1 cellular context compared by ENCODE assay signal in the genomic region with DNA sequence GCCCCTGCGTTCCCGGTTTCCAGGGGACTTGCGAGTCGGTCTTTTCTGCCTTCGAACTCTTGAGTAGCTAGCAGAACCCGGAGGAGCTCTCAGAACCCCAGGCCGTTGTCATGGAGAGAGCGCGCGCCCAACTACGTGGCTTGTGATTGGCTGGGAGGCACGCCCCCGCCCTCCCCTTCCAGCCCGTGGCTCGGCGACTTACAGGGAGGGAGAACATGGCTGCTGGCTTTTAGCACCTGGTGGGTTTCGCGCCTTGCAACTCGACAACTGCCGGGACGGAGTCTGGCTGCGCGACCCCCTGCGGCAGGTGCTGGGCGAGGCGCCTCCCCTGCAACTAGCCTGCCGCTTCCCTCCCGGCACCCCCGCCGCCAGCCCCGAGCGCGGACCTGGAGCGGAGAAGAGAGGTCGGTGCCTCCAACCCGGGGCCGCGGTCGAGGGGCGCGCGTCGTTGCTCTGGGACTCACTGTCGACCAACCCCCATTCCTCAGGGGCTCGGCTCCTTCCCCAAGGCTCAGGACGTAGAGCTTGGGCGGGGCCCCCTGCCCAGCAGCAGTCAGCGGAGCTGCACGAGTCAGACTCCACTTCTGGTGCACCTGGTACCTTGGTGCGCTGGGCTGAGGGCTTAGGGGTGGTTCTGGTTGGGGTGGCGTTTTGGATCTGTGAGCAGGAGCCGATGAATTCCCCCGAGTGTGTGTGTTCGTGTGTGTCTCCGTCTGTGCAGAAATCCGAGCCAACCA.
TF ChIP-seq lines count a peak whose summit lies in the region.

No MANE protein-coding gene starts in this region.

TF ChIP-seq in HepG2, 621 proteins besides CTCF, POLR2A, EP300 and RAD21 (continued from another document and continues in another):
- TF ChIP-seq TBL1XR1 (IDR thresholded peaks at IDR 0.05; ENCODE audit: borderline replicate concordance, low read length, partially characterized antibody) = no peak
- 0 out of 2 replicates have a peak, but pooled peaks have one; percentile 8 for TF ChIP-seq ZNF7 (CRISPR knock-in tag; IDR thresholded peaks at IDR 0.05)
- TF ChIP-seq IKZF1 (IDR thresholded peaks at IDR 0.05) = no peak
- no peak for TF ChIP-seq ZNF530 (CRISPR knock-in tag; IDR thresholded peaks at IDR 0.05; ENCODE audit: low read depth)
- TF ChIP-seq, protein P1, sequence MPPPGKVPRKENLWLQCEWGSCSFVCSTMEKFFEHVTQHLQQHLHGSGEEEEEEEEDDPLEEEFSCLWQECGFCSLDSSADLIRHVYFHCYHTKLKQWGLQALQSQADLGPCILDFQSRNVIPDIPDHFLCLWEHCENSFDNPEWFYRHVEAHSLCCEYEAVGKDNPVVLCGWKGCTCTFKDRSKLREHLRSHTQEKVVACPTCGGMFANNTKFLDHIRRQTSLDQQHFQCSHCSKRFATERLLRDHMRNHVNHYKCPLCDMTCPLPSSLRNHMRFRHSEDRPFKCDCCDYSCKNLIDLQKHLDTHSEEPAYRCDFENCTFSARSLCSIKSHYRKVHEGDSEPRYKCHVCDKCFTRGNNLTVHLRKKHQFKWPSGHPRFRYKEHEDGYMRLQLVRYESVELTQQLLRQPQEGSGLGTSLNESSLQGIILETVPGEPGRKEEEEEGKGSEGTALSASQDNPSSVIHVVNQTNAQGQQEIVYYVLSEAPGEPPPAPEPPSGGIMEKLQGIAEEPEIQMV (CRISPR knock-in tag; IDR thresholded peaks at IDR 0.05; ENCODE audit: low read depth) = peak; percentile 65; the same call in 1 of the 2 replicates
- TF ChIP-seq, protein P2, sequence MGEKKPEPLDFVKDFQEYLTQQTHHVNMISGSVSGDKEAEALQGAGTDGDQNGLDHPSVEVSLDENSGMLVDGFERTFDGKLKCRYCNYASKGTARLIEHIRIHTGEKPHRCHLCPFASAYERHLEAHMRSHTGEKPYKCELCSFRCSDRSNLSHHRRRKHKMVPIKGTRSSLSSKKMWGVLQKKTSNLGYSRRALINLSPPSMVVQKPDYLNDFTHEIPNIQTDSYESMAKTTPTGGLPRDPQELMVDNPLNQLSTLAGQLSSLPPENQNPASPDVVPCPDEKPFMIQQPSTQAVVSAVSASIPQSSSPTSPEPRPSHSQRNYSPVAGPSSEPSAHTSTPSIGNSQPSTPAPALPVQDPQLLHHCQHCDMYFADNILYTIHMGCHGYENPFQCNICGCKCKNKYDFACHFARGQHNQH (CRISPR knock-in tag; IDR thresholded peaks at IDR 0.05) = peak; percentile 90
- TF ChIP-seq ZNF558 (CRISPR knock-in tag; IDR thresholded peaks at IDR 0.05; ENCODE audit: borderline replicate concordance) = peak; percentile 69
- TF ChIP-seq ZNF205 (CRISPR knock-in tag; IDR thresholded peaks at IDR 0.05) = peak; percentile 75
- peak; percentile 34; the same call in 1 of the 2 replicates for TF ChIP-seq KDM6A (CRISPR knock-in tag; IDR thresholded peaks at IDR 0.05; ENCODE audit: low read depth)
- TF ChIP-seq KDM2A (CRISPR knock-in tag; IDR thresholded peaks at IDR 0.05; ENCODE audit: borderline replicate concordance, low read depth) = peak; percentile 78
- TF ChIP-seq TOE1 (CRISPR knock-in tag; IDR thresholded peaks at IDR 0.05) = 0 out of 2 replicates have a peak, but pooled peaks have one; percentile 66
- TF ChIP-seq, protein P3, sequence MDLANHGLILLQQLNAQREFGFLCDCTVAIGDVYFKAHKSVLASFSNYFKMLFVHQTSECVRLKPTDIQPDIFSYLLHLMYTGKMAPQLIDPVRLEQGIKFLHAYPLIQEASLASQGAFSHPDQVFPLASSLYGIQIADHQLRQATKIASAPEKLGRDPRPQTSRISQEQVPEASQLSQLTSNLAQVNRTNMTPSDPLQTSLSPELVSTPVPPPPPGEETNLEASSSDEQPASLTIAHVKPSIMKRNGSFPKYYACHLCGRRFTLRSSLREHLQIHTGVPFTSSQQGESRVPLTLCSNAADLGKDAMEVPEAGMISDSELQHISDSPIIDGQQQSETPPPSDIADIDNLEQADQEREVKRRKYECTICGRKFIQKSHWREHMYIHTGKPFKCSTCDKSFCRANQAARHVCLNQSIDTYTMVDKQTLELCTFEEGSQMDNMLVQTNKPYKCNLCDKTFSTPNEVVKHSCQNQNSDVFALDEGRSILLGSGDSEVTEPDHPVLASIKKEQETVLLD (CRISPR knock-in tag; IDR thresholded peaks at IDR 0.05; ENCODE audit: low read depth) = peak; percentile 44; the same call in 1 of the 2 replicates
- peak; percentile 51; the same call in 1 of the 2 replicates for TF ChIP-seq CBX5 (CRISPR knock-in tag; IDR thresholded peaks at IDR 0.05; ENCODE audit: borderline replicate concordance)
- TF ChIP-seq ZNF577 (CRISPR knock-in tag; IDR thresholded peaks at IDR 0.05; ENCODE audit: borderline replicate concordance, low read depth) = 0 out of 2 replicates have a peak, but pooled peaks have one; percentile 52
- TF ChIP-seq KDM5B (CRISPR knock-in tag; IDR thresholded peaks at IDR 0.05; ENCODE audit: borderline replicate concordance) = peak; percentile 94
- TF ChIP-seq ZNF552 (CRISPR knock-in tag; IDR thresholded peaks at IDR 0.05; ENCODE audit: borderline replicate concordance) = peak; percentile 99
- TF ChIP-seq, protein P4, sequence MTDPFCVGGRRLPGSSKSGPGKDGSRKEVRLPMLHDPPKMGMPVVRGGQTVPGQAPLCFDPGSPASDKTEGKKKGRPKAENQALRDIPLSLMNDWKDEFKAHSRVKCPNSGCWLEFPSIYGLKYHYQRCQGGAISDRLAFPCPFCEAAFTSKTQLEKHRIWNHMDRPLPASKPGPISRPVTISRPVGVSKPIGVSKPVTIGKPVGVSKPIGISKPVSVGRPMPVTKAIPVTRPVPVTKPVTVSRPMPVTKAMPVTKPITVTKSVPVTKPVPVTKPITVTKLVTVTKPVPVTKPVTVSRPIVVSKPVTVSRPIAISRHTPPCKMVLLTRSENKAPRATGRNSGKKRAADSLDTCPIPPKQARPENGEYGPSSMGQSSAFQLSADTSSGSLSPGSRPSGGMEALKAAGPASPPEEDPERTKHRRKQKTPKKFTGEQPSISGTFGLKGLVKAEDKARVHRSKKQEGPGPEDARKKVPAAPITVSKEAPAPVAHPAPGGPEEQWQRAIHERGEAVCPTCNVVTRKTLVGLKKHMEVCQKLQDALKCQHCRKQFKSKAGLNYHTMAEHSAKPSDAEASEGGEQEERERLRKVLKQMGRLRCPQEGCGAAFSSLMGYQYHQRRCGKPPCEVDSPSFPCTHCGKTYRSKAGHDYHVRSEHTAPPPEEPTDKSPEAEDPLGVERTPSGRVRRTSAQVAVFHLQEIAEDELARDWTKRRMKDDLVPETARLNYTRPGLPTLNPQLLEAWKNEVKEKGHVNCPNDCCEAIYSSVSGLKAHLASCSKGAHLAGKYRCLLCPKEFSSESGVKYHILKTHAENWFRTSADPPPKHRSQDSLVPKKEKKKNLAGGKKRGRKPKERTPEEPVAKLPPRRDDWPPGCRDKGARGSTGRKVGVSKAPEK (CRISPR knock-in tag; IDR thresholded peaks at IDR 0.05; ENCODE audit: borderline replicate concordance) = no peak; the same call in 1 of the 2 replicates
- TF ChIP-seq PTBP1 (IDR thresholded peaks at IDR 0.05; ENCODE audit: low read depth, low read length, poor library complexity, severe bottlenecking) = no peak
- peak; percentile 70; the same call in 1 of the 2 replicates for TF ChIP-seq ZNF598 (CRISPR knock-in tag; IDR thresholded peaks at IDR 0.05; ENCODE audit: borderline replicate concordance)
- TF ChIP-seq ZNF124 (CRISPR knock-in tag; IDR thresholded peaks at IDR 0.05) = no peak
- TF ChIP-seq, protein P5, sequence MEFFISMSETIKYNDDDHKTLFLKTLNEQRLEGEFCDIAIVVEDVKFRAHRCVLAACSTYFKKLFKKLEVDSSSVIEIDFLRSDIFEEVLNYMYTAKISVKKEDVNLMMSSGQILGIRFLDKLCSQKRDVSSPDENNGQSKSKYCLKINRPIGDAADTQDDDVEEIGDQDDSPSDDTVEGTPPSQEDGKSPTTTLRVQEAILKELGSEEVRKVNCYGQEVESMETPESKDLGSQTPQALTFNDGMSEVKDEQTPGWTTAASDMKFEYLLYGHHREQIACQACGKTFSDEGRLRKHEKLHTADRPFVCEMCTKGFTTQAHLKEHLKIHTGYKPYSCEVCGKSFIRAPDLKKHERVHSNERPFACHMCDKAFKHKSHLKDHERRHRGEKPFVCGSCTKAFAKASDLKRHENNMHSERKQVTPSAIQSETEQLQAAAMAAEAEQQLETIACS (CRISPR knock-in tag; IDR thresholded peaks at IDR 0.05) = peak; percentile 74
- 0 out of 2 replicates have a peak, but pooled peaks have one; percentile 50 for TF ChIP-seq ZNF260 (CRISPR knock-in tag; IDR thresholded peaks at IDR 0.05; ENCODE audit: borderline replicate concordance, low read depth)
- peak; percentile 81; the same call in 2 of the 3 replicates for TF ChIP-seq MXI1 (IDR thresholded peaks at IDR 0.05; ENCODE audit: borderline replicate concordance, low read depth, low read length)
- TF ChIP-seq ZNF12 (CRISPR knock-in tag; IDR thresholded peaks at IDR 0.05) = peak; percentile 69; the same call in 1 of the 2 replicates
- TF ChIP-seq TSC22D2 (CRISPR knock-in tag; IDR thresholded peaks at IDR 0.05; ENCODE audit: borderline replicate concordance) = peak; percentile 86; the same call in 1 of the 2 replicates
- TF ChIP-seq SIX4 (CRISPR knock-in tag; IDR thresholded peaks at IDR 0.05) = no peak; the same call in 1 of the 2 replicates
- 0 out of 2 replicates have a peak, but pooled peaks have one; percentile 27 for TF ChIP-seq U2AF2 (IDR thresholded peaks at IDR 0.05; ENCODE audit: low read depth, low read length)
- peak; percentile 99 for TF ChIP-seq ZNF781 (CRISPR knock-in tag; IDR thresholded peaks at IDR 0.05; ENCODE audit: borderline replicate concordance, not compliant biosample characterization)
- peak; percentile 84 for TF ChIP-seq RBFOX2 (IDR thresholded peaks at IDR 0.05; ENCODE audit: low read depth, low read length)
- TF ChIP-seq, protein P6, sequence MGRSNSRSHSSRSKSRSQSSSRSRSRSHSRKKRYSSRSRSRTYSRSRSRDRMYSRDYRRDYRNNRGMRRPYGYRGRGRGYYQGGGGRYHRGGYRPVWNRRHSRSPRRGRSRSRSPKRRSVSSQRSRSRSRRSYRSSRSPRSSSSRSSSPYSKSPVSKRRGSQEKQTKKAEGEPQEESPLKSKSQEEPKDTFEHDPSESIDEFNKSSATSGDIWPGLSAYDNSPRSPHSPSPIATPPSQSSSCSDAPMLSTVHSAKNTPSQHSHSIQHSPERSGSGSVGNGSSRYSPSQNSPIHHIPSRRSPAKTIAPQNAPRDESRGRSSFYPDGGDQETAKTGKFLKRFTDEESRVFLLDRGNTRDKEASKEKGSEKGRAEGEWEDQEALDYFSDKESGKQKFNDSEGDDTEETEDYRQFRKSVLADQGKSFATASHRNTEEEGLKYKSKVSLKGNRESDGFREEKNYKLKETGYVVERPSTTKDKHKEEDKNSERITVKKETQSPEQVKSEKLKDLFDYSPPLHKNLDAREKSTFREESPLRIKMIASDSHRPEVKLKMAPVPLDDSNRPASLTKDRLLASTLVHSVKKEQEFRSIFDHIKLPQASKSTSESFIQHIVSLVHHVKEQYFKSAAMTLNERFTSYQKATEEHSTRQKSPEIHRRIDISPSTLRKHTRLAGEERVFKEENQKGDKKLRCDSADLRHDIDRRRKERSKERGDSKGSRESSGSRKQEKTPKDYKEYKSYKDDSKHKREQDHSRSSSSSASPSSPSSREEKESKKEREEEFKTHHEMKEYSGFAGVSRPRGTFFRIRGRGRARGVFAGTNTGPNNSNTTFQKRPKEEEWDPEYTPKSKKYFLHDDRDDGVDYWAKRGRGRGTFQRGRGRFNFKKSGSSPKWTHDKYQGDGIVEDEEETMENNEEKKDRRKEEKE (IDR thresholded peaks at IDR 0.05) = no peak
- TF ChIP-seq CCAR2 (optimal IDR thresholded peaks at IDR 0.05; ENCODE audit: low read depth, low read length) = no peak
- TF ChIP-seq ZNF652 (CRISPR knock-in tag; IDR thresholded peaks at IDR 0.05; ENCODE audit: borderline replicate concordance, low read depth) = no peak
- TF ChIP-seq ZNF367 (CRISPR knock-in tag; IDR thresholded peaks at IDR 0.05; ENCODE audit: borderline replicate concordance) = peak; percentile 93; the same call in 1 of the 2 replicates
- TF ChIP-seq SMYD3 (CRISPR knock-in tag; IDR thresholded peaks at IDR 0.05) = peak; percentile 70; the same call in 1 of the 2 replicates
- TF ChIP-seq ZNF337 (CRISPR knock-in tag; IDR thresholded peaks at IDR 0.05; ENCODE audit: borderline replicate concordance, low read depth) = no peak
- TF ChIP-seq ZNF569 (CRISPR knock-in tag; IDR thresholded peaks at IDR 0.05; ENCODE audit: borderline replicate concordance) = peak; percentile 60; the same call in 1 of the 2 replicates
- TF ChIP-seq, protein P7, sequence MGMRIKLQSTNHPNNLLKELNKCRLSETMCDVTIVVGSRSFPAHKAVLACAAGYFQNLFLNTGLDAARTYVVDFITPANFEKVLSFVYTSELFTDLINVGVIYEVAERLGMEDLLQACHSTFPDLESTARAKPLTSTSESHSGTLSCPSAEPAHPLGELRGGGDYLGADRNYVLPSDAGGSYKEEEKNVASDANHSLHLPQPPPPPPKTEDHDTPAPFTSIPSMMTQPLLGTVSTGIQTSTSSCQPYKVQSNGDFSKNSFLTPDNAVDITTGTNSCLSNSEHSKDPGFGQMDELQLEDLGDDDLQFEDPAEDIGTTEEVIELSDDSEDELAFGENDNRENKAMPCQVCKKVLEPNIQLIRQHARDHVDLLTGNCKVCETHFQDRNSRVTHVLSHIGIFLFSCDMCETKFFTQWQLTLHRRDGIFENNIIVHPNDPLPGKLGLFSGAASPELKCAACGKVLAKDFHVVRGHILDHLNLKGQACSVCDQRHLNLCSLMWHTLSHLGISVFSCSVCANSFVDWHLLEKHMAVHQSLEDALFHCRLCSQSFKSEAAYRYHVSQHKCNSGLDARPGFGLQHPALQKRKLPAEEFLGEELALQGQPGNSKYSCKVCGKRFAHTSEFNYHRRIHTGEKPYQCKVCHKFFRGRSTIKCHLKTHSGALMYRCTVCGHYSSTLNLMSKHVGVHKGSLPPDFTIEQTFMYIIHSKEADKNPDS (CRISPR knock-in tag; IDR thresholded peaks at IDR 0.05) = no peak
- TF ChIP-seq ZNF251 (CRISPR knock-in tag; IDR thresholded peaks at IDR 0.05) = peak; percentile 82; the same call in 1 of the 2 replicates
- TF ChIP-seq ZNF264 (CRISPR knock-in tag; IDR thresholded peaks at IDR 0.05) = peak; percentile 88
- TF ChIP-seq ZNF234 (CRISPR knock-in tag; conservative IDR thresholded peaks at IDR 0.05) = peak; percentile 76; the same call in 1 of the 2 replicates
- TF ChIP-seq, protein P8, sequence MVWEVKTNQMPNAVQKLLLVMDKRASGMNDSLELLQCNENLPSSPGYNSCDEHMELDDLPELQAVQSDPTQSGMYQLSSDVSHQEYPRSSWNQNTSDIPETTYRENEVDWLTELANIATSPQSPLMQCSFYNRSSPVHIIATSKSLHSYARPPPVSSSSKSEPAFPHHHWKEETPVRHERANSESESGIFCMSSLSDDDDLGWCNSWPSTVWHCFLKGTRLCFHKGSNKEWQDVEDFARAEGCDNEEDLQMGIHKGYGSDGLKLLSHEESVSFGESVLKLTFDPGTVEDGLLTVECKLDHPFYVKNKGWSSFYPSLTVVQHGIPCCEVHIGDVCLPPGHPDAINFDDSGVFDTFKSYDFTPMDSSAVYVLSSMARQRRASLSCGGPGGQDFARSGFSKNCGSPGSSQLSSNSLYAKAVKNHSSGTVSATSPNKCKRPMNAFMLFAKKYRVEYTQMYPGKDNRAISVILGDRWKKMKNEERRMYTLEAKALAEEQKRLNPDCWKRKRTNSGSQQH (CRISPR knock-in tag; IDR thresholded peaks at IDR 0.05; ENCODE audit: low read depth) = peak; percentile 77
- TF ChIP-seq, protein P9, sequence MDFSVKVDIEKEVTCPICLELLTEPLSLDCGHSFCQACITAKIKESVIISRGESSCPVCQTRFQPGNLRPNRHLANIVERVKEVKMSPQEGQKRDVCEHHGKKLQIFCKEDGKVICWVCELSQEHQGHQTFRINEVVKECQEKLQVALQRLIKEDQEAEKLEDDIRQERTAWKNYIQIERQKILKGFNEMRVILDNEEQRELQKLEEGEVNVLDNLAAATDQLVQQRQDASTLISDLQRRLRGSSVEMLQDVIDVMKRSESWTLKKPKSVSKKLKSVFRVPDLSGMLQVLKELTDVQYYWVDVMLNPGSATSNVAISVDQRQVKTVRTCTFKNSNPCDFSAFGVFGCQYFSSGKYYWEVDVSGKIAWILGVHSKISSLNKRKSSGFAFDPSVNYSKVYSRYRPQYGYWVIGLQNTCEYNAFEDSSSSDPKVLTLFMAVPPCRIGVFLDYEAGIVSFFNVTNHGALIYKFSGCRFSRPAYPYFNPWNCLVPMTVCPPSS (IDR thresholded peaks at IDR 0.05) = no peak
